In the genomic region with DNA sequence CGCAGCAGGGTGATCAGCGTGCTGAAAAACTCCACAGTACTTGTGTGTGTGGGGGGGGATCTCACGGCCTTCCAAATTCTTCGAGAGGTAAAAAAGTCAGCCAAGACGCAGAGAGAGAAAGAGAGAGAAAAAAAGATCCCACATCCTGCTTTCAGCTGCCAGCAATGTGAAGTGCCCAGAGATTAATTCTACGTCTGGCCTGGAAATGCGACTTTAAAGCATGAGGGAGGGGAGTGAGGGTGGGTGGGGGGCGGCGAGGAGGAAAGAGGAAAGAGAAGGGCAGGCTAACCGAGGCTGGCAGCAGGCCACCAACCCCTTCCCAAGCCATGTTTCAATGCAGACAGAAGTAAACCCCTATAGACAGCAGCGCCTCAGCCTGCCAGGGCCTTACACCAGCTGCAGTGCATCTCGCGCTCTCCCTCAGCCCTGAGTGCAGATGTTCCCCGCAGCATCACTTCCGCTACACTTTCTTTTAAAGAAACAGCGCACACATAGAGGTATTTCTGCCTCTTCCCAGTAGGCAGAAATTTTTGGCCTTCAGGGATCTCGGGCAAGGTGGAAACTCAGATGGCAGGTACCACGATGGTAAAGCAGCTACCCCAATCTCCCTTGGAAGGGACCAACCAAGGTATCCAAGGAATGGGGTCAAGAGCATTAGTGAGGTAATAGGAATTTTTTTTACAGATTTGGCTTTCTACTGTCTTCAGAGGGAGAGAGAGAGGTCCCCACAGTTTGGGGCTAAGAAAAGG, we compare ENCODE assay signal across 8 cellular contexts.
A peak's percentile ranks its signal among the peaks of the same experiment; 100 is the strongest.
DNase-seq lines count a peak whose midpoint lies in the region; ATAC-seq and TF ChIP-seq lines count a peak whose summit lies in the region.

No MANE protein-coding gene starts in this region.

- WGBS in esophagus, 2 donors: 42 to 44% methylated on average over 17 to 18 of the region's 18 CpGs
- 51 to 55% methylated on average over 18 of the region's 18 CpGs for WGBS in thyroid gland, 2 donors

- peak overlapping the region; percentile 95 for H3K27ac Mint-ChIP-seq in CD4-positive, alpha-beta T cell

- TF ChIP-seq POLR2A in thyroid gland (IDR thresholded peaks at IDR 0.05): no peak

- H3K27me3 ChIP-seq in CD4-positive, alpha-beta T cell (ENCODE audit: control insufficient read depth, insufficient read depth, low read length): no peaks in the 10 kb centered on the region
- H3K27me3 ChIP-seq in MG63 (no peaks in the 10 kb centered on the region), esophagus (ENCODE audit: control insufficient read depth in 1 of 2, insufficient read depth in 2 of 2, low read length in 2 of 2) (no peaks in the 10 kb centered on the region), thyroid gland (no peaks in the 10 kb centered on the region)

- H3K4me3 Mint-ChIP-seq in CD4-positive, alpha-beta T cell: peak overlapping the region; percentile 68

- H3K27me3 Mint-ChIP-seq in CD4-positive, alpha-beta T cell: no peaks in the 10 kb centered on the region

- TF ChIP-seq CTCF in CD4-positive, alpha-beta T cell (IDR thresholded peaks at IDR 0.05): no peak
- TF ChIP-seq CTCF in thyroid gland (IDR thresholded peaks at IDR 0.05): no peak

- H3K36me3 Mint-ChIP-seq in CD4-positive, alpha-beta T cell (ENCODE audit: low read depth): peaks cover 17% of the 10 kb centered on the region

- H3K4me1 ChIP-seq in esophagus (ENCODE audit: control insufficient read depth in 2 of 2, insufficient read depth in 2 of 2, low read length in 1 of 2) (peaks cover 0 to 5% of the 10 kb centered on the region in 2 donors), thyroid gland (peaks cover 30 to 48% of the 10 kb centered on the region in 2 donors)

- H3K36me3 ChIP-seq in MG63 (no peaks in the 10 kb centered on the region), esophagus (ENCODE audit: control insufficient read depth in 2 of 2, insufficient read depth in 2 of 2, low read length in 1 of 2) (no peaks in the 10 kb centered on the region), thyroid gland (no peaks in the 10 kb centered on the region)

- no peaks in the 10 kb centered on the region for H3K9me3 Mint-ChIP-seq in CD4-positive, alpha-beta T cell

- CTCF ChIA-PET in CD4-positive, alpha-beta T cell (lab: Charles Lee): interaction anchor here (0.8 to 2.5 kb wide), 4 partner anchors 8 to 161 kb away, joined by 4 to 7 read pairs (median 5); partner anchors contain the start of gene HIC1

- H3K4me3 ChIP-seq in MG63 (no peak overlapping the region; the same call in none of the 2 replicates), esophagus (ENCODE audit: low read depth in 1 of 2, low read length in 2 of 2) (no peak overlapping the region), thyroid gland (replicated peaks in 1 of 3) (no peak overlapping the region)

- peak; percentile 93 for ATAC-seq in CD4-positive, alpha-beta T cell (ENCODE audit: poor library complexity)
- ATAC-seq in GM21447 (IDR thresholded peaks at IDR 0.05; ENCODE audit: unreplicated experiment): peak; percentile 91

- peaks cover 58% of the 10 kb centered on the region for H3K4me1 Mint-ChIP-seq in CD4-positive, alpha-beta T cell (ENCODE audit: low read depth)

- H3K27ac ChIP-seq in CD4-positive, alpha-beta T cell (ENCODE audit: low read depth, low read length): peak overlapping the region; percentile 83
- H3K27ac ChIP-seq in esophagus (ENCODE audit: low read depth in 2 of 2, low read length in 1 of 2) (peak overlapping the region; percentile 66 to 79), thyroid gland (peak overlapping the region; percentile 48 to 68 (median 48))

- intact Hi-C loops in CD4-positive, alpha-beta T cell (cut with DNase I, micrococcal nuclease): loop anchor here in 1 of 2 experiments (2.0 to 10.0 kb wide), 2 partner anchors 29 to 161 kb away; partner anchors contain the start of gene HIC1
- intact Hi-C loops in thyroid gland (cut with DNase I): no loop called here

- no peaks in the 10 kb centered on the region for H3K9me3 ChIP-seq in CD4-positive, alpha-beta T cell (ENCODE audit: control insufficient read depth, low read length)
- H3K9me3 ChIP-seq in MG63 (no peaks in the 10 kb centered on the region), esophagus (ENCODE audit: control insufficient read depth in 2 of 2, insufficient read depth in 1 of 2, low read depth in 1 of 2, low read length in 1 of 2) (no peaks in the 10 kb centered on the region), thyroid gland (no peaks in the 10 kb centered on the region)

- POLR2A ChIA-PET in CD4-positive, alpha-beta T cell (lab: Charles Lee): interaction anchor here (0.9 to 2.8 kb wide), 8 partner anchors 12 to 157 kb away, joined by 3 to 12 read pairs (median 6); partner anchors contain the start of genes SMG6 and SRR

- DNase-seq in CD4-positive, alpha-beta T cell: peak; percentile 54 to 69 (median 61)
- peak; percentile 79 for DNase-seq in MG63
- peak; percentile 53 for DNase-seq in activated T-cell treated with anti-CD3 and anti-CD28 coated beads for 24 hours (ENCODE audit: low read depth)
- peak; percentile 83 for DNase-seq in non-pigmented ciliary epithelial cell (ENCODE audit: low read depth)
- DNase-seq in thyroid gland: no peak
- DNase-seq in AML-193 (lab: John Stamatoyannopoulos, UW): no peak

Comparison
In these comparisons a context has a peak if more than half of its experiments do, and no peak if none do; other contexts are left out.
1. DNase-seq: peak in CD4-positive, alpha-beta T cell (10 of 10), MG63 (single experiment), activated T-cell treated with anti-CD3 and anti-CD28 coated beads for 24 hours (single experiment) and non-pigmented ciliary epithelial cell (single experiment); none in thyroid gland (0 of 2) and AML-193 (0 of 2).
2. Peak in every context shown above with its lines, with median percentiles within 50 percentile points of each other: H3K27ac ChIP-seq.